1 cellular context compared by ENCODE assay signal in the genomic region with DNA sequence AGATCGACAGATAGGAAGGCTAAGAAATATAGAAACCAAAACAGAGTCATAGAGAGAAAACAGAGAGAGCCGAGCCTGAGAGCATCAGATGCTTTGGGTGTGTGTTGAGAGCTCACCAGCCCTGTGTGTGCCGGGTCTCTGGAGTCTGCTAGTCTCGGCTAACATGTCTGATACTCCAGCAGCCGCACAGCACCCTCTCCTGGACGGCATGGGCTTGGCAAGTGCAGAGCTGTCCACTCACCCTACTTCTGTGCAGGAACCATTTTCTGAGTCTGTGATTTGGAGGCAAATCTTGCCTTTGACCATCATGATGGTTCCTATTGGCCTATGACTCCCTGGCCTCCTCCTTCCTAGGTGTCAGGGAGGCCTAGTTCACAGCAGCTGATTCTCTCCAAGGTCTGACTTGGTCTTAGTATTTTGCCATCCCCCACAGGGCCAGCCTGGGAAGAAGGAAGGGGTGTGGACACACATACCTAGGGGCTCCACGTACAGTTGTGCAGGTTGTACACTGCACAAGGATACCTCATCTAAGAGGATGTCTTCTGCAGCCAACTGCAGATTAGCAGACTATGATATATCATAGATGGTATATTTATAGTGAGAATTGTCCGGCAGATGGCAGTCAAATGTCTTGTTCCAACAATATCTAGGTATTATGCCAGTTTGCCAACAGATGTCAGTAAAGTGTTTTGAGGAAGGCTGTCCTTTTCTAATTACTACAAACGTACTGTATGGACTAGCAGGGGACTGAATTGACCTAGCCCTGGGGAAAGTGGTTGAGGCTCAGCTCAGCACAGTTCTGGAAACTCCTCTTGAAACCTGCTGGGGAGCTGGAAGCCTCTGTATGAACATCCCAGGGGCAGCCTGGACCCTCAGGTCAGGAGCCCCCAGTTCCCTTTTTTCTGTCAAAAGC.
TF ChIP-seq lines count a peak whose summit lies in the region.

No MANE protein-coding gene starts in this region.

TF ChIP-seq in K562, 482 proteins besides CTCF, POLR2A, EP300 and RAD21 (continues in another document):
- TF ChIP-seq RBM15 (IDR thresholded peaks at IDR 0.05; ENCODE audit: insufficient read depth, low read length) (no peak), JUND (IDR thresholded peaks at IDR 0.05; ENCODE audit: borderline replicate concordance, low read depth, low read length) (0 out of 2 replicates have a peak, but pooled peaks have one; percentile 43), JUND (tag; IDR thresholded peaks at IDR 0.05; ENCODE audit: borderline replicate concordance, low read depth, low read length) (peak; percentile 75; the same call in 2 of the 3 replicates), ZNF551 (CRISPR knock-in tag; IDR thresholded peaks at IDR 0.05) (no peak), ZNF134 (CRISPR knock-in tag; conservative IDR thresholded peaks at IDR 0.05) (no peak), MAFK (IDR thresholded peaks at IDR 0.05; ENCODE audit: low read length) (peak; percentile 17; the same call in 1 of the 2 replicates), ELF4 (CRISPR knock-in tag; IDR thresholded peaks at IDR 0.05) (peak; percentile 24; the same call in 1 of the 2 replicates), GABPB1 (CRISPR knock-in tag; IDR thresholded peaks at IDR 0.05) (peak; percentile 61; the same call in 1 of the 2 replicates), EHMT2 (IDR thresholded peaks at IDR 0.05) (peak; percentile 38; the same call in 1 of the 2 replicates), PRMT5 (CRISPR knock-in tag; IDR thresholded peaks at IDR 0.05) (no peak), HDGF (IDR thresholded peaks at IDR 0.05) (peak; percentile 44; the same call in 1 of the 2 replicates), RUNX1 (IDR thresholded peaks at IDR 0.05; ENCODE audit: low read depth) (0 out of 2 replicates have a peak, but pooled peaks have one; percentile 74), ZNF79 (CRISPR knock-in tag; IDR thresholded peaks at IDR 0.05; ENCODE audit: low read depth) (peak; percentile 6; the same call in 1 of the 2 replicates), XRCC5 (IDR thresholded peaks at IDR 0.05; ENCODE audit: low read depth, low read length) (peak; percentile 66; the same call in 1 of the 2 replicates), FOXK1 (CRISPR knock-in tag; IDR thresholded peaks at IDR 0.05; ENCODE audit: borderline replicate concordance) (peak; percentile 95; the same call in 1 of the 2 replicates), KLF1 (tag; IDR thresholded peaks at IDR 0.05) (no peak), ADNP (tag; IDR thresholded peaks at IDR 0.05) (peak; percentile 85), ZNF668 (CRISPR knock-in tag; IDR thresholded peaks at IDR 0.05) (no peak), PML (IDR thresholded peaks at IDR 0.05; ENCODE audit: low read length) (0 out of 2 replicates have a peak, but pooled peaks have one; percentile 47), TEAD1 (CRISPR knock-in tag; IDR thresholded peaks at IDR 0.05) (peak; percentile 49 to 90; a peak in 3 of 4 replicates)
- TF ChIP-seq, protein P1, sequence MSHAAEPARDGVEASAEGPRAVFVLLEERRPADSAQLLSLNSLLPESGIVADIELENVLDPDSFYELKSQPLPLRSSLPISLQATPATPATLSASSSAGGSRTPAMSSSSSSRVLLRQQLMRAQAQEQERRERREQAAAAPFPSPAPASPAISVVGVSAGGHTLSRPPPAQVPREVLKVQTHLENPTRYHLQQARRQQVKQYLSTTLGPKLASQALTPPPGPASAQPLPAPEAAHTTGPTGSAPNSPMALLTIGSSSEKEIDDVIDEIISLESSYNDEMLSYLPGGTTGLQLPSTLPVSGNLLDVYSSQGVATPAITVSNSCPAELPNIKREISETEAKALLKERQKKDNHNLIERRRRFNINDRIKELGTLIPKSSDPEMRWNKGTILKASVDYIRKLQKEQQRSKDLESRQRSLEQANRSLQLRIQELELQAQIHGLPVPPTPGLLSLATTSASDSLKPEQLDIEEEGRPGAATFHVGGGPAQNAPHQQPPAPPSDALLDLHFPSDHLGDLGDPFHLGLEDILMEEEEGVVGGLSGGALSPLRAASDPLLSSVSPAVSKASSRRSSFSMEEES (CRISPR knock-in tag; IDR thresholded peaks at IDR 0.05): no peak
- TF ChIP-seq, protein P2, sequence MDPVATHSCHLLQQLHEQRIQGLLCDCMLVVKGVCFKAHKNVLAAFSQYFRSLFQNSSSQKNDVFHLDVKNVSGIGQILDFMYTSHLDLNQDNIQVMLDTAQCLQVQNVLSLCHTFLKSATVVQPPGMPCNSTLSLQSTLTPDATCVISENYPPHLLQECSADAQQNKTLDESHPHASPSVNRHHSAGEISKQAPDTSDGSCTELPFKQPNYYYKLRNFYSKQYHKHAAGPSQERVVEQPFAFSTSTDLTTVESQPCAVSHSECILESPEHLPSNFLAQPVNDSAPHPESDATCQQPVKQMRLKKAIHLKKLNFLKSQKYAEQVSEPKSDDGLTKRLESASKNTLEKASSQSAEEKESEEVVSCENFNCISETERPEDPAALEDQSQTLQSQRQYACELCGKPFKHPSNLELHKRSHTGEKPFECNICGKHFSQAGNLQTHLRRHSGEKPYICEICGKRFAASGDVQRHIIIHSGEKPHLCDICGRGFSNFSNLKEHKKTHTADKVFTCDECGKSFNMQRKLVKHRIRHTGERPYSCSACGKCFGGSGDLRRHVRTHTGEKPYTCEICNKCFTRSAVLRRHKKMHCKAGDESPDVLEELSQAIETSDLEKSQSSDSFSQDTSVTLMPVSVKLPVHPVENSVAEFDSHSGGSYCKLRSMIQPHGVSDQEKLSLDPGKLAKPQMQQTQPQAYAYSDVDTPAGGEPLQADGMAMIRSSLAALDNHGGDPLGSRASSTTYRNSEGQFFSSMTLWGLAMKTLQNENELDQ (CRISPR knock-in tag; IDR thresholded peaks at IDR 0.05; ENCODE audit: borderline replicate concordance): 0 out of 2 replicates have a peak, but pooled peaks have one; percentile 57
- TF ChIP-seq, protein P3, sequence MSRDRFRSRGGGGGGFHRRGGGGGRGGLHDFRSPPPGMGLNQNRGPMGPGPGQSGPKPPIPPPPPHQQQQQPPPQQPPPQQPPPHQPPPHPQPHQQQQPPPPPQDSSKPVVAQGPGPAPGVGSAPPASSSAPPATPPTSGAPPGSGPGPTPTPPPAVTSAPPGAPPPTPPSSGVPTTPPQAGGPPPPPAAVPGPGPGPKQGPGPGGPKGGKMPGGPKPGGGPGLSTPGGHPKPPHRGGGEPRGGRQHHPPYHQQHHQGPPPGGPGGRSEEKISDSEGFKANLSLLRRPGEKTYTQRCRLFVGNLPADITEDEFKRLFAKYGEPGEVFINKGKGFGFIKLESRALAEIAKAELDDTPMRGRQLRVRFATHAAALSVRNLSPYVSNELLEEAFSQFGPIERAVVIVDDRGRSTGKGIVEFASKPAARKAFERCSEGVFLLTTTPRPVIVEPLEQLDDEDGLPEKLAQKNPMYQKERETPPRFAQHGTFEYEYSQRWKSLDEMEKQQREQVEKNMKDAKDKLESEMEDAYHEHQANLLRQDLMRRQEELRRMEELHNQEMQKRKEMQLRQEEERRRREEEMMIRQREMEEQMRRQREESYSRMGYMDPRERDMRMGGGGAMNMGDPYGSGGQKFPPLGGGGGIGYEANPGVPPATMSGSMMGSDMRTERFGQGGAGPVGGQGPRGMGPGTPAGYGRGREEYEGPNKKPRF (IDR thresholded peaks at IDR 0.05; ENCODE audit: low read depth, low read length): no peak
- TF ChIP-seq, protein P4, sequence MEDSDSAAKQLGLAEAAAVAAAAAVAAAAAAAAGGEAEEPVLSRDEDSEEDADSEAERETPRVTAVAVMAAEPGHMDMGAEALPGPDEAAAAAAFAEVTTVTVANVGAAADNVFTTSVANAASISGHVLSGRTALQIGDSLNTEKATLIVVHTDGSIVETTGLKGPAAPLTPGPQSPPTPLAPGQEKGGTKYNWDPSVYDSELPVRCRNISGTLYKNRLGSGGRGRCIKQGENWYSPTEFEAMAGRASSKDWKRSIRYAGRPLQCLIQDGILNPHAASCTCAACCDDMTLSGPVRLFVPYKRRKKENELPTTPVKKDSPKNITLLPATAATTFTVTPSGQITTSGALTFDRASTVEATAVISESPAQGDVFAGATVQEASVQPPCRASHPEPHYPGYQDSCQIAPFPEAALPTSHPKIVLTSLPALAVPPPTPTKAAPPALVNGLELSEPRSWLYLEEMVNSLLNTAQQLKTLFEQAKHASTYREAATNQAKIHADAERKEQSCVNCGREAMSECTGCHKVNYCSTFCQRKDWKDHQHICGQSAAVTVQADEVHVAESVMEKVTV (CRISPR knock-in tag; IDR thresholded peaks at IDR 0.05): peak; percentile 93
- TF ChIP-seq, protein P5, sequence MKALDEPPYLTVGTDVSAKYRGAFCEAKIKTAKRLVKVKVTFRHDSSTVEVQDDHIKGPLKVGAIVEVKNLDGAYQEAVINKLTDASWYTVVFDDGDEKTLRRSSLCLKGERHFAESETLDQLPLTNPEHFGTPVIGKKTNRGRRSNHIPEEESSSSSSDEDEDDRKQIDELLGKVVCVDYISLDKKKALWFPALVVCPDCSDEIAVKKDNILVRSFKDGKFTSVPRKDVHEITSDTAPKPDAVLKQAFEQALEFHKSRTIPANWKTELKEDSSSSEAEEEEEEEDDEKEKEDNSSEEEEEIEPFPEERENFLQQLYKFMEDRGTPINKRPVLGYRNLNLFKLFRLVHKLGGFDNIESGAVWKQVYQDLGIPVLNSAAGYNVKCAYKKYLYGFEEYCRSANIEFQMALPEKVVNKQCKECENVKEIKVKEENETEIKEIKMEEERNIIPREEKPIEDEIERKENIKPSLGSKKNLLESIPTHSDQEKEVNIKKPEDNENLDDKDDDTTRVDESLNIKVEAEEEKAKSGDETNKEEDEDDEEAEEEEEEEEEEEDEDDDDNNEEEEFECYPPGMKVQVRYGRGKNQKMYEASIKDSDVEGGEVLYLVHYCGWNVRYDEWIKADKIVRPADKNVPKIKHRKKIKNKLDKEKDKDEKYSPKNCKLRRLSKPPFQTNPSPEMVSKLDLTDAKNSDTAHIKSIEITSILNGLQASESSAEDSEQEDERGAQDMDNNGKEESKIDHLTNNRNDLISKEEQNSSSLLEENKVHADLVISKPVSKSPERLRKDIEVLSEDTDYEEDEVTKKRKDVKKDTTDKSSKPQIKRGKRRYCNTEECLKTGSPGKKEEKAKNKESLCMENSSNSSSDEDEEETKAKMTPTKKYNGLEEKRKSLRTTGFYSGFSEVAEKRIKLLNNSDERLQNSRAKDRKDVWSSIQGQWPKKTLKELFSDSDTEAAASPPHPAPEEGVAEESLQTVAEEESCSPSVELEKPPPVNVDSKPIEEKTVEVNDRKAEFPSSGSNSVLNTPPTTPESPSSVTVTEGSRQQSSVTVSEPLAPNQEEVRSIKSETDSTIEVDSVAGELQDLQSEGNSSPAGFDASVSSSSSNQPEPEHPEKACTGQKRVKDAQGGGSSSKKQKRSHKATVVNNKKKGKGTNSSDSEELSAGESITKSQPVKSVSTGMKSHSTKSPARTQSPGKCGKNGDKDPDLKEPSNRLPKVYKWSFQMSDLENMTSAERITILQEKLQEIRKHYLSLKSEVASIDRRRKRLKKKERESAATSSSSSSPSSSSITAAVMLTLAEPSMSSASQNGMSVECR (CRISPR knock-in tag; IDR thresholded peaks at IDR 0.05): 0 out of 2 replicates have a peak, but pooled peaks have one; percentile 14
- TF ChIP-seq, protein P6, sequence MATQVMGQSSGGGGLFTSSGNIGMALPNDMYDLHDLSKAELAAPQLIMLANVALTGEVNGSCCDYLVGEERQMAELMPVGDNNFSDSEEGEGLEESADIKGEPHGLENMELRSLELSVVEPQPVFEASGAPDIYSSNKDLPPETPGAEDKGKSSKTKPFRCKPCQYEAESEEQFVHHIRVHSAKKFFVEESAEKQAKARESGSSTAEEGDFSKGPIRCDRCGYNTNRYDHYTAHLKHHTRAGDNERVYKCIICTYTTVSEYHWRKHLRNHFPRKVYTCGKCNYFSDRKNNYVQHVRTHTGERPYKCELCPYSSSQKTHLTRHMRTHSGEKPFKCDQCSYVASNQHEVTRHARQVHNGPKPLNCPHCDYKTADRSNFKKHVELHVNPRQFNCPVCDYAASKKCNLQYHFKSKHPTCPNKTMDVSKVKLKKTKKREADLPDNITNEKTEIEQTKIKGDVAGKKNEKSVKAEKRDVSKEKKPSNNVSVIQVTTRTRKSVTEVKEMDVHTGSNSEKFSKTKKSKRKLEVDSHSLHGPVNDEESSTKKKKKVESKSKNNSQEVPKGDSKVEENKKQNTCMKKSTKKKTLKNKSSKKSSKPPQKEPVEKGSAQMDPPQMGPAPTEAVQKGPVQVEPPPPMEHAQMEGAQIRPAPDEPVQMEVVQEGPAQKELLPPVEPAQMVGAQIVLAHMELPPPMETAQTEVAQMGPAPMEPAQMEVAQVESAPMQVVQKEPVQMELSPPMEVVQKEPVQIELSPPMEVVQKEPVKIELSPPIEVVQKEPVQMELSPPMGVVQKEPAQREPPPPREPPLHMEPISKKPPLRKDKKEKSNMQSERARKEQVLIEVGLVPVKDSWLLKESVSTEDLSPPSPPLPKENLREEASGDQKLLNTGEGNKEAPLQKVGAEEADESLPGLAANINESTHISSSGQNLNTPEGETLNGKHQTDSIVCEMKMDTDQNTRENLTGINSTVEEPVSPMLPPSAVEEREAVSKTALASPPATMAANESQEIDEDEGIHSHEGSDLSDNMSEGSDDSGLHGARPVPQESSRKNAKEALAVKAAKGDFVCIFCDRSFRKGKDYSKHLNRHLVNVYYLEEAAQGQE (CRISPR knock-in tag; IDR thresholded peaks at IDR 0.05; ENCODE audit: low read depth): peak; percentile 62; the same call in 1 of the 2 replicates
- TF ChIP-seq, protein P7, sequence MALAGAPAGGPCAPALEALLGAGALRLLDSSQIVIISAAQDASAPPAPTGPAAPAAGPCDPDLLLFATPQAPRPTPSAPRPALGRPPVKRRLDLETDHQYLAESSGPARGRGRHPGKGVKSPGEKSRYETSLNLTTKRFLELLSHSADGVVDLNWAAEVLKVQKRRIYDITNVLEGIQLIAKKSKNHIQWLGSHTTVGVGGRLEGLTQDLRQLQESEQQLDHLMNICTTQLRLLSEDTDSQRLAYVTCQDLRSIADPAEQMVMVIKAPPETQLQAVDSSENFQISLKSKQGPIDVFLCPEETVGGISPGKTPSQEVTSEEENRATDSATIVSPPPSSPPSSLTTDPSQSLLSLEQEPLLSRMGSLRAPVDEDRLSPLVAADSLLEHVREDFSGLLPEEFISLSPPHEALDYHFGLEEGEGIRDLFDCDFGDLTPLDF (CRISPR knock-in tag; IDR thresholded peaks at IDR 0.05): peak; percentile 84
- TF ChIP-seq, protein P8, sequence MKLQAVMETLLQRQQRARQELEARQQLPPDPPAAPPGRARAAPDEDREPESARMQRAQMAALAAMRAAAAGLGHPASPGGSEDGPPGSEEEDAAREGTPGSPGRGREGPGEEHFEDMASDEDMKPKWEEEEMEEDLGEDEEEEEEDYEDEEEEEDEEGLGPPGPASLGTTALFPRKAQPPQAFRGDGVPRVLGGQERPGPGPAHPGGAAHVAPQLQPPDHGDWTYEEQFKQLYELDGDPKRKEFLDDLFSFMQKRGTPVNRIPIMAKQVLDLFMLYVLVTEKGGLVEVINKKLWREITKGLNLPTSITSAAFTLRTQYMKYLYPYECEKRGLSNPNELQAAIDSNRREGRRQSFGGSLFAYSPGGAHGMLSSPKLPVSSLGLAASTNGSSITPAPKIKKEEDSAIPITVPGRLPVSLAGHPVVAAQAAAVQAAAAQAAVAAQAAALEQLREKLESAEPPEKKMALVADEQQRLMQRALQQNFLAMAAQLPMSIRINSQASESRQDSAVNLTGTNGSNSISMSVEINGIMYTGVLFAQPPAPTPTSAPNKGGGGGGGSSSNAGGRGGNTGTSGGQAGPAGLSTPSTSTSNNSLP (IDR thresholded peaks at IDR 0.05; ENCODE audit: borderline replicate concordance, low read depth, low read length): peak; percentile 99
